In the genomic region with DNA sequence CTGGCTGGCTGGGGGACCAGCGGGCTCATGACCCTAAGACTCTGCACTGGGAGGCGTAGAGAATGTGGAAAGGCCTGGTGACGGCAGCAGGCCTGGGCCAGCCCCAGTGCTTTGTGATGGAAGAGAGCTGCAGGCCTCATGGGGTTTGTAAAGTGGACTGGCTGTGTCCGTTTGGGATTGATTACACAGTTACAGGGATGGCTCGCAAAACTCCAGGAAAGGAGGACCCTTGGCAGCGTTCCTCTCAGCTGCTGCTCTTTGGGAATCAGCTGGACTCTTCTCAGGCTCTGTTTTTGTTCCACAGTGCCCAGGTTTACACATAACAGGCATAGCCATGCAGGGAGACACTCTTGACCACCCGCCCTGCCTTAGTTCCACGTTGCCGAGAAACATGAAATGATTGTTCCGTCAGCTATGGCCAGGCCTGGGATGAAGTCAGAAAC, we compare ENCODE assay signal across 1 cellular context.
TF ChIP-seq lines count a peak whose summit lies in the region.

No MANE protein-coding gene starts in this region.

TF ChIP-seq in SK-N-SH treated with all-trans-retinoic acid at 6 μM for 48 hours, 23 proteins besides CTCF, POLR2A, EP300 and RAD21 (continued from another document):
- no peak for TF ChIP-seq CSDC2 (CRISPR knock-in tag; IDR thresholded peaks at IDR 0.05)
